3 cellular contexts compared by ENCODE assay signal in the genomic region with DNA sequence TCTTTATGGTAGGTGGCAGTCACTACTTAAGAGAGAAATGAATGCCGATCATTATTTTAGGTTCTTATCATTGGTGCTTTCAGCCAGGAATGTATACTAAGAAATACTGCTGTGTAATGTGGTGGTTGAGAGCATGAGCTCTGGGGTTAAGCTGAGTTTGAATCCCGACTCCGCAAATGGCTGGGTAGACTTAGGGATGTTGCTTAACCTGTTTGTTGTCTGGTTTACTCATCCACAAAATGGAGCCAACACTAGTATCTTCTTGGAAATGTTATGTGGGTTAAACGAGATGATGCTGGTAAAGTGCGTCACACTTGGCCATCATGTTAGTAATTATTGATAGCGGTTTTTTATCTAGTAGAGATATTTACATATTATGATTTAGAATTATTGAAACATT.
"Had no signal": no experiment of that assay in that cellular context is flagged by ENCODE, and none has a peak within 500 bp of the region (broad histone marks: within the 10 kb centered on the region; RNA-seq: fewer than 3 reads in every experiment).

No MANE protein-coding gene starts in this region.

- ATAC-seq: GM12878 had no signal

- H3K4me3 ChIP-seq: GM12878 had no signal

- DNase-seq: GDM1, GF-D8 had no signal
